Comparison of ENCODE assay signal across 8 cellular contexts in the genomic region with DNA sequence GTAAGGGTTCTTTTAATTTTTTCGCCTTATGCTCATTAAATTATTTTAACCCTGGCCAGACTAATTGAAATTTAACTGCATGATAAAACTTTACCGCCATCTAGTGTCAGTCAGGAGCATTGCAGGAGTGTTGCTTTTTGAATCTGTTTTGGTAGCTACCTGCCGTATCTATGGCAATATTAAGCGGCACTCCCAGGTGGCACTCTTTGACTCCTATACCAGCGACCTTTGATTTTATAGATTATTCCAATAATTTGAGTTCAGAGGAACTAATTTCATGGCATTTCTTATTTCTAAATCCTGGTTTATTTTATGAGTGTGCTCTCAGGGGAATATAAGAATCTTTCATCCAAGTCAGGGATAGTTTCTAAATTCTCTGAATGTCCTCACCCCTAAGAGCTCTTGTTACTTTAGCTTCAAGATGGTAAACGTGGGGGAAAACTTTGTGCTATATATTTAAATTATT.
DNase-seq lines count a peak whose midpoint lies in the region; ATAC-seq and TF ChIP-seq lines count a peak whose summit lies in the region.

No MANE protein-coding gene starts in this region.

- no peak overlapping the region for H3K4me3 ChIP-seq in A673 (ENCODE audit: low read depth, low read length, poor library complexity, severe bottlenecking)
- H3K4me3 ChIP-seq in GM12875 (ENCODE audit: low read depth, low read length), result no peak overlapping the region
- H3K4me3 ChIP-seq in NT2/D1 (ENCODE audit: insufficient read length, low read depth), result no peak overlapping the region

- no peaks in the 10 kb centered on the region for H3K36me3 Mint-ChIP-seq in activated naive CD4-positive, alpha-beta T cell treated with anti-CD3 and anti-CD28 coated beads, Interleukin-2, amount 10 ng/mL, durations not matched to agents 7 days and 5 days

- no peaks in the 10 kb centered on the region for H3K27me3 ChIP-seq in A673 (replicated peaks; ENCODE audit: insufficient read depth, low read depth, low read length, poor library complexity)
- no peaks in the 10 kb centered on the region for H3K27me3 ChIP-seq in NT2/D1 (ENCODE audit: insufficient read depth, insufficient read length)

- peak; percentile 52 for ATAC-seq in HG03442 (IDR thresholded peaks at IDR 0.05; ENCODE audit: unreplicated experiment)
- peak; percentile 28 to 51 for ATAC-seq in left cardiac atrium

- POLR2A ChIA-PET in A673 (lab: Charles Lee; ENCODE audit: low non-redundant PET), result no interaction called here

- H3K4me1 ChIP-seq in A673 (ENCODE audit: insufficient read depth, low read length, poor library complexity, severe bottlenecking) (peaks cover 63% of the 10 kb centered on the region), NT2/D1 (ENCODE audit: insufficient read depth, insufficient read length) (no peaks in the 10 kb centered on the region)

- no peak overlapping the region for H3K27ac Mint-ChIP-seq in activated naive CD4-positive, alpha-beta T cell treated with anti-CD3 and anti-CD28 coated beads, Interleukin-2, amount 10 ng/mL, durations not matched to agents 7 days and 5 days

- peaks cover 18% of the 10 kb centered on the region for H3K4me1 Mint-ChIP-seq in activated naive CD4-positive, alpha-beta T cell treated with anti-CD3 and anti-CD28 coated beads, Interleukin-2, amount 10 ng/mL, durations not matched to agents 7 days and 5 days

- CTCF ChIA-PET in A673 (lab: Charles Lee), result interaction anchor here (0.6 to 2.4 kb wide), 9 partner anchors 19 to 1026 kb away, joined by 3 to 37 read pairs (median 4); no protein-coding TSS in a partner anchor
- CTCF ChIA-PET in activated naive CD4-positive, alpha-beta T cell treated with anti-CD3 and anti-CD28 coated beads, Interleukin-2, amount 10 ng/mL, durations not matched to agents 7 days and 5 days (lab: Charles Lee), result interaction anchor here (0.6 to 8.8 kb wide), 44 partner anchors 8 to 1282 kb away, joined by 3 to 184 read pairs (median 4); no protein-coding TSS in a partner anchor

- H3K9ac ChIP-seq in NT2/D1 (ENCODE audit: insufficient read length, low read depth), result no peak overlapping the region

- intact Hi-C loops in A673 (cut with micrococcal nuclease; ENCODE audit: unreplicated experiment) (loop anchor here (5.0 kb wide), 1 partner anchor 503 kb away; no protein-coding TSS in a partner anchor), left cardiac atrium (cut with DNase I) (loop anchor here in 1 of 2 donors (5.0 kb wide), 1 partner anchor 503 kb away; no protein-coding TSS in a partner anchor)

- peaks cover 26% of the 10 kb centered on the region for H3K27me3 Mint-ChIP-seq in activated naive CD4-positive, alpha-beta T cell treated with anti-CD3 and anti-CD28 coated beads, Interleukin-2, amount 10 ng/mL, durations not matched to agents 7 days and 5 days

- no peaks in the 10 kb centered on the region for H3K9me3 ChIP-seq in A673 (ENCODE audit: low read depth, low read length, poor library complexity, severe bottlenecking)
- no peaks in the 10 kb centered on the region for H3K9me3 ChIP-seq in NT2/D1 (ENCODE audit: insufficient read depth, low read length)

- H3K9me3 Mint-ChIP-seq in activated naive CD4-positive, alpha-beta T cell treated with anti-CD3 and anti-CD28 coated beads, Interleukin-2, amount 10 ng/mL, durations not matched to agents 7 days and 5 days, result no peaks in the 10 kb centered on the region

- BruUV-seq in A673 (replicated peaks; lab: Mats Ljungman, UMichigan), result no TSS peak

- no peak overlapping the region for H3K4me3 Mint-ChIP-seq in activated naive CD4-positive, alpha-beta T cell treated with anti-CD3 and anti-CD28 coated beads, Interleukin-2, amount 10 ng/mL, durations not matched to agents 7 days and 5 days

- DNase-seq in A673 (ENCODE audit: low spot score) (peak; percentile 71), NT2/D1 (ENCODE audit: low read depth, low spot score) (peak; percentile 43), left cardiac atrium (no peak), HuH-7.5 (ENCODE audit: low spot score) (no peak)
- peak; percentile 63 for DNase-seq in activated naive CD4-positive, alpha-beta T cell treated with anti-CD3 and anti-CD28 coated beads, Interleukin-2, amount 10 ng/mL, durations not matched to agents 7 days and 5 days
- peak; percentile 24 to 26 for DNase-seq in stimulated activated CD4-positive, alpha-beta T cell treated with anti-CD3 and anti-CD28 coated beads, Interleukin-12 subunit alpha, Interleukin-12 subunit beta, amount 100 ng/mL, for 24 hours (ENCODE audit: low read depth in 2 of 2)

- H3K27ac ChIP-seq in A673 (ENCODE audit: low read depth, low read length, poor library complexity, severe bottlenecking), result peak overlapping the region; percentile 67

- no peaks in the 10 kb centered on the region for H3K36me3 ChIP-seq in A673 (ENCODE audit: insufficient read depth, low read length, poor library complexity, severe bottlenecking)
- H3K36me3 ChIP-seq in NT2/D1 (ENCODE audit: insufficient read depth, insufficient read length, low read length), result no peaks in the 10 kb centered on the region

- TF ChIP-seq CTCF in A673 (conservative IDR thresholded peaks at IDR 0.05; ENCODE audit: low read depth, low read length) (peak; percentile 96), GM12875 (IDR thresholded peaks at IDR 0.05; ENCODE audit: borderline replicate concordance, insufficient read depth, low read depth, low read length) (peak; percentile 69)

Comparison
In these comparisons a context has a peak if more than half of its experiments do, and no peak if none do; other contexts are left out.
1. DNase-seq: peak in A673 (single experiment), NT2/D1 (single experiment), activated naive CD4-positive, alpha-beta T cell treated with anti-CD3 and anti-CD28 coated beads, Interleukin-2, amount 10 ng/mL, durations not matched to agents 7 days and 5 days (single experiment) and stimulated activated CD4-positive, alpha-beta T cell treated with anti-CD3 and anti-CD28 coated beads, Interleukin-12 subunit alpha, Interleukin-12 subunit beta, amount 100 ng/mL, for 24 hours (2 of 2); none in left cardiac atrium (single experiment) and HuH-7.5 (single experiment).